Comparison of ENCODE assay signal across 9 cellular contexts in genomic region chr6:27478141-27478705, GRCh38. TPM values are rescaled to one million over a fixed set of nuclear protein-coding genes. Genes with fewer than 3 reads are reported as not detected.
DNase-seq lines count a peak whose midpoint lies in the region; ATAC-seq and TF ChIP-seq lines count a peak whose summit lies in the region.
"Had no signal": no experiment of that assay in that cellular context is flagged by ENCODE, and none has a peak within 500 bp of the region (broad histone marks: within the 10 kb centered on the region; RNA-seq: fewer than 3 reads in every experiment).

No MANE protein-coding gene starts in this region.

- H3K9me3 ChIP-seq in heart right ventricle (no peaks in the 10 kb centered on the region), smooth muscle cell (replicated peaks; ENCODE audit: low read depth) (no peaks in the 10 kb centered on the region)

- intact Hi-C loops in heart right ventricle (cut with DNase I) = loop anchor here in 7 of 10 donors (2.0 to 10.0 kb wide), 17 partner anchors 25 to 1507 kb away; partner anchors contain the start of gene ZNF391 (in 2 of the 7)

- H3F3A ChIP-seq in smooth muscle cell (ENCODE audit: low read depth) = peaks cover 9% of the 10 kb centered on the region

- peaks cover 12% of the 10 kb centered on the region for H3K27me3 Mint-ChIP-seq in activated CD4-positive, alpha-beta T cell treated with anti-CD3 and anti-CD28 coated beads, Interleukin-2, amount 10 ng/mL, durations not matched to agents 7 days and 5 days

- 13 to 21% methylated on average over 12 of the region's 12 CpGs for WGBS in heart right ventricle, 2 donors
- 17% methylated on average over 12 of the region's 12 CpGs for WGBS in smooth muscle cell (ENCODE audit: low lambda C conversion rate)

- H3K4me1 Mint-ChIP-seq in activated CD4-positive, alpha-beta T cell treated with anti-CD3 and anti-CD28 coated beads, Interleukin-2, amount 10 ng/mL, durations not matched to agents 7 days and 5 days = peaks cover 3% of the 10 kb centered on the region

- no peaks in the 10 kb centered on the region for H4K20me1 ChIP-seq in smooth muscle cell (ENCODE audit: low read depth)

- H3K9me3 Mint-ChIP-seq in activated CD4-positive, alpha-beta T cell treated with anti-CD3 and anti-CD28 coated beads, Interleukin-2, amount 10 ng/mL, durations not matched to agents 7 days and 5 days = no peaks in the 10 kb centered on the region

- ATAC-seq in HG03039 (IDR thresholded peaks at IDR 0.05; ENCODE audit: unreplicated experiment) (peak; percentile 19), SK-N-SH treated with all-trans-retinoic acid at 6 μM for 48 hours (peak; percentile 34), heart right ventricle (peak in 5 of 8 donors; percentile 6 to 31 (median 16))

- H3K27me3 ChIP-seq in heart right ventricle (no peaks in the 10 kb centered on the region), smooth muscle cell (ENCODE audit: low read depth) (no peaks in the 10 kb centered on the region)

- H3K27ac ChIP-seq in heart right ventricle = peak overlapping the region in 9 of 10 donors; percentile 91 to 97 (median 96)
- peak overlapping the region; percentile 97 for H3K27ac ChIP-seq in smooth muscle cell (ENCODE audit: low read depth)

- H3K4me2 ChIP-seq in smooth muscle cell = peak overlapping the region; percentile 82

- peak; percentile 8 for DNase-seq in activated CD4-positive, alpha-beta T cell treated with anti-CD3 and anti-CD28 coated beads, Interleukin-2, amount 10 ng/mL, durations not matched to agents 7 days and 5 days
- no peak for DNase-seq in activated CD4-positive, alpha-beta T cell treated with anti-CD3 and anti-CD28 coated beads for 48 hours
- DNase-seq in heart right ventricle (peak in 1 of 2 donors; percentile 6), smooth muscle cell (lab: John Stamatoyannopoulos, UW; ENCODE audit: unreplicated experiment) (no peak), NCI-H524 treated with DMSO at 0.1 percent for 48 hours (lab: John Stamatoyannopoulos, UW) (no peak), globus pallidus (ENCODE audit: low spot score) (no peak)

- H3K4me1 ChIP-seq in heart right ventricle (peaks cover 0 to 28% (median 11%) of the 10 kb centered on the region in 9 donors), smooth muscle cell (ENCODE audit: low read depth) (peaks cover 3% of the 10 kb centered on the region)

- POLR2A ChIA-PET in activated CD4-positive, alpha-beta T cell treated with anti-CD3 and anti-CD28 coated beads, Interleukin-2, amount 10 ng/mL, durations not matched to agents 7 days and 5 days (lab: Charles Lee) = interaction anchor here (0.9 kb wide), 1 partner anchor 22 kb away, joined by 4 read pairs; no protein-coding TSS in a partner anchor

- no peak overlapping the region for H3K27ac Mint-ChIP-seq in activated CD4-positive, alpha-beta T cell treated with anti-CD3 and anti-CD28 coated beads, Interleukin-2, amount 10 ng/mL, durations not matched to agents 7 days and 5 days
- H3K27ac Mint-ChIP-seq: brain had no signal

- TF ChIP-seq CTCF in heart right ventricle (IDR thresholded peaks at IDR 0.05) = no peak
- no peak for TF ChIP-seq CTCF in smooth muscle cell (IDR thresholded peaks at IDR 0.05; ENCODE audit: borderline replicate concordance, insufficient read depth, poor library complexity, severe bottlenecking)

- CTCF ChIA-PET in activated CD4-positive, alpha-beta T cell treated with anti-CD3 and anti-CD28 coated beads, Interleukin-2, amount 10 ng/mL, durations not matched to agents 7 days and 5 days (lab: Charles Lee) = interaction anchor here (0.6 to 1.9 kb wide), 3 partner anchors 22 to 169 kb away, joined by 3 to 4 read pairs (median 3); no protein-coding TSS in a partner anchor

- H3K36me3 ChIP-seq in heart right ventricle (no peaks in the 10 kb centered on the region), smooth muscle cell (ENCODE audit: low read depth) (no peaks in the 10 kb centered on the region)

- H3K79me2 ChIP-seq in smooth muscle cell (ENCODE audit: low read depth) = no peaks in the 10 kb centered on the region

- H3K36me3 Mint-ChIP-seq in activated CD4-positive, alpha-beta T cell treated with anti-CD3 and anti-CD28 coated beads, Interleukin-2, amount 10 ng/mL, durations not matched to agents 7 days and 5 days (ENCODE audit: low read depth) = peaks cover 2% of the 10 kb centered on the region
- H3K36me3 Mint-ChIP-seq: brain had no signal

- H3K9ac ChIP-seq in smooth muscle cell (ENCODE audit: low read depth) = peak overlapping the region; percentile 96

- peak overlapping the region; percentile 89 for H2AFZ ChIP-seq in smooth muscle cell (ENCODE audit: low read depth)

- H3K4me3 ChIP-seq in heart right ventricle (peak overlapping the region; percentile 16 to 85 (median 70)), smooth muscle cell (peak overlapping the region; percentile 75)

- H3K4me3 Mint-ChIP-seq in activated CD4-positive, alpha-beta T cell treated with anti-CD3 and anti-CD28 coated beads, Interleukin-2, amount 10 ng/mL, durations not matched to agents 7 days and 5 days = no peak overlapping the region

TF ChIP-seq in SK-N-SH treated with all-trans-retinoic acid at 6 μM for 48 hours, 23 proteins besides CTCF, POLR2A, EP300 and RAD21:
- TF ChIP-seq ZNF565 (CRISPR knock-in tag; conservative IDR thresholded peaks at IDR 0.05; ENCODE audit: low read depth) (no peak), PPARA (CRISPR knock-in tag; IDR thresholded peaks at IDR 0.05; ENCODE audit: borderline replicate concordance) (no peak), CSRNP3 (CRISPR knock-in tag; IDR thresholded peaks at IDR 0.05) (no peak), RARB (CRISPR knock-in tag; IDR thresholded peaks at IDR 0.05) (no peak), SNAI2 (CRISPR knock-in tag; IDR thresholded peaks at IDR 0.05) (no peak), GLIS3 (CRISPR knock-in tag; IDR thresholded peaks at IDR 0.05) (no peak), ARNTL (CRISPR knock-in tag; IDR thresholded peaks at IDR 0.05; ENCODE audit: borderline replicate concordance, low read depth) (no peak), POU6F1 (CRISPR knock-in tag; IDR thresholded peaks at IDR 0.05; ENCODE audit: borderline replicate concordance, low read depth) (no peak), OSR1 (CRISPR knock-in tag; IDR thresholded peaks at IDR 0.05) (no peak), ZFP30 (CRISPR knock-in tag; IDR thresholded peaks at IDR 0.05) (no peak), TOX (CRISPR knock-in tag; IDR thresholded peaks at IDR 0.05; ENCODE audit: borderline replicate concordance) (no peak), ISL1 (CRISPR knock-in tag; IDR thresholded peaks at IDR 0.05) (no peak), ZC3H10 (CRISPR knock-in tag; IDR thresholded peaks at IDR 0.05) (no peak), CSDC2 (CRISPR knock-in tag; IDR thresholded peaks at IDR 0.05) (no peak)

RNA-seq across cellular contexts. Expression of gene ZNF184, which starts 5.3 kb away (rescaled TPM):
- 10 to 100 TPM; 14.4 to 16.8 TPM for total RNA-seq in activated CD4-positive, alpha-beta T cell treated with anti-CD3 and anti-CD28 coated beads, Interleukin-2, amount 10 ng/mL, durations not matched to agents 7 days and 5 days
- 1 to 10 TPM; 2.1 to 5.5 (median 3.4) TPM for total RNA-seq in heart right ventricle
- 1 to 10 TPM; 1.3 to 1.4 TPM for polyA plus RNA-seq in heart right ventricle
- 9.9 and 19.5 TPM in 2 replicates for total RNA-seq in smooth muscle cell
- 6.6 and 7.8 TPM in 2 replicates for polyA plus RNA-seq in smooth muscle cell
